ENCODE assay signal across 8 cellular contexts in the genomic region with DNA sequence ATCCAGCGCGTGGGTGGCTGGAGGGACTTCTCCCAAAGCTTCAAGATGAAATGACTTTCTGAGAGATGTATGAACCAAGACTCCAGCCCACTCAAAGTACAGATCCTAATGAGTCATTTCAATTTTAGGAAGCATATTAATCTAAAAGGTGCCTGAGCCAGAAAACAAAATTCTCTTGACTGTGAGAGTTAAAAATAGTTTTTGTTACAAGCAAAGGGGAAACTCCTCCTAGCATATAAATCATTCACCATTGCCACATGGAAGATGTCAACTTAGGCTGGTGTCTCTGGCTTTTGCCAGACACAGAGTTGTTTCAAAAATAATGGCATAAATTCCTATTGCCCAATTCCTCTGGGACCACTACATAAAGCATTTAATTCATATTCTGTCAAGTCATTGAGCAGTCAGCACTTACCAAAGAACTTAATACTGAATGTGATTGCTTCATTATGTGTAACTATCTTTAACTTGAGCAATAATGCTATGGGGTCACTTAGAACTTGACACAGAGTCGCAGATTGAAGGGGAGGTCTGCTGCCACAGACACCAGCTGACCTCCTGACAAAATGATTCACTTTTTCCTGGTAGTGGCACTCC.
DNase-seq lines count a peak whose midpoint lies in the region; ATAC-seq lines count a peak whose summit lies in the region.

No MANE protein-coding gene starts in this region.

- DNase-seq in central memory CD8-positive, alpha-beta T cell (ENCODE audit: low spot score in 2 of 2), result no peak
- peak; percentile 15 for DNase-seq in stimulated activated CD4-positive, alpha-beta T cell treated with anti-CD3 and anti-CD28 coated beads, Interleukin-4, amount 100 ng/mL, for 1 hour
- DNase-seq in glomerular visceral epithelial cell (ENCODE audit: extremely low spot score), result no peak
- no peak for DNase-seq in NCI-H1694 treated with DMSO at 0.1 percent for 48 hours (lab: John Stamatoyannopoulos, UW)
- DNase-seq in H4 (ENCODE audit: low spot score), result no peak

- H3K27ac Mint-ChIP-seq in central memory CD8-positive, alpha-beta T cell (ENCODE audit: low read depth), result peak overlapping the region; percentile 13

- no peaks in the 10 kb centered on the region for H3K27me3 ChIP-seq in BLaER1

- no peaks in the 10 kb centered on the region for H3K36me3 ChIP-seq in BLaER1

- no peak overlapping the region for H3K27ac ChIP-seq in BLaER1

- no peaks in the 10 kb centered on the region for H3K36me3 Mint-ChIP-seq in central memory CD8-positive, alpha-beta T cell (ENCODE audit: insufficient read depth)

- no peaks in the 10 kb centered on the region for H3K9me3 Mint-ChIP-seq in central memory CD8-positive, alpha-beta T cell

- H3K4me3 ChIP-seq in BLaER1, result no peak overlapping the region

- H3K4me3 Mint-ChIP-seq in central memory CD8-positive, alpha-beta T cell, result no peak overlapping the region

- H4K20me1 ChIP-seq in BLaER1, result no peaks in the 10 kb centered on the region

- H3K9ac ChIP-seq in BLaER1, result no peak overlapping the region

- peaks cover 10% of the 10 kb centered on the region for H3K4me1 Mint-ChIP-seq in central memory CD8-positive, alpha-beta T cell

- H3K27me3 Mint-ChIP-seq in central memory CD8-positive, alpha-beta T cell, result peaks cover 26% of the 10 kb centered on the region

- no peaks in the 10 kb centered on the region for H3K9me3 ChIP-seq in BLaER1

- peak; percentile 28 for ATAC-seq in GM19438 (IDR thresholded peaks at IDR 0.05; ENCODE audit: low read depth, unreplicated experiment)
- ATAC-seq in HG03457 (IDR thresholded peaks at IDR 0.05; ENCODE audit: unreplicated experiment), result peak; percentile 41
- no peak for ATAC-seq in central memory CD8-positive, alpha-beta T cell (replicated peaks; ENCODE audit: extremely low read depth, poor library complexity, severe bottlenecking)

- H3K4me1 ChIP-seq in BLaER1, result peaks cover 27% of the 10 kb centered on the region

- H3K4me2 ChIP-seq in BLaER1, result peak overlapping the region; percentile 7; the same call in 1 of the 2 replicates
